In genomic region chr14:55799523-55800095, GRCh38 we compare ENCODE assay signal across 22 cellular contexts.
A peak's percentile ranks its signal among the peaks of the same experiment; 100 is the strongest.
DNase-seq lines count a peak whose midpoint lies in the region; ATAC-seq, FAIRE-seq and TF ChIP-seq lines count a peak whose summit lies in the region.
"Had no signal": no experiment of that assay in that cellular context is flagged by ENCODE, and none has a peak within 500 bp of the region (broad histone marks: within the 10 kb centered on the region; RNA-seq: fewer than 3 reads in every experiment).

No MANE protein-coding gene starts in this region.

- H2BK120ac ChIP-seq in H1 (replicated peaks; ENCODE audit: low read depth, low read length) = no peak overlapping the region

- H3K4me2 ChIP-seq in H1 (ENCODE audit: insufficient read depth in 1 of 2, low read depth in 2 of 2, low read length in 2 of 2) = peak overlapping the region in 1 of 2 experiments; percentile 7; a peak in 1 of 4 replicates
- H3K4me2 ChIP-seq: BLaER1 treated with 17β-estradiol and CSF1 and Interleukin-3, amounts not matched to agents 10 nM and 100 nM had no signal

- H3K79me1 ChIP-seq in H1 (ENCODE audit: low read depth, low read length) = no peaks in the 10 kb centered on the region

- peaks cover 10% of the 10 kb centered on the region for H3K4me1 Mint-ChIP-seq in progenitor cell of endocrine pancreas (ENCODE audit: low read depth)

- no peak overlapping the region for H4K8ac ChIP-seq in H1 (ENCODE audit: extremely low read depth, insufficient read depth, low read length)

- POLR2A ChIA-PET in H1 (lab: Charles Lee; ENCODE audit: partially characterized antibody) = interaction anchor here (1.5 kb wide), 1 partner anchor 9 kb away, joined by 3 read pairs; no protein-coding TSS in a partner anchor

- no peaks in the 10 kb centered on the region for H3K9me3 ChIP-seq in right cardiac atrium (ENCODE audit: control insufficient read depth, low read length)
- H3K9me3 ChIP-seq in H1 (ENCODE audit: insufficient read depth in 2 of 2, low read depth in 1 of 2, low read length in 1 of 2) = peaks cover 0 to 7% of the 10 kb centered on the region in 2 experiments; a peak in 2 of 4 replicates

- no peaks in the 10 kb centered on the region for H3K23me2 ChIP-seq in H1 (ENCODE audit: low read depth, low read length)

- H2BK20ac ChIP-seq in H1 (ENCODE audit: low read length) = peak overlapping the region; percentile 88; the same call in 1 of the 2 replicates

- TF ChIP-seq CTCF in H1 (IDR thresholded peaks at IDR 0.05; ENCODE audit: control extremely low read depth in 1 of 3, insufficient read depth in 1 of 3, low read depth in 1 of 3, low read length in 3 of 3) = no peak
- no peak for TF ChIP-seq CTCF in progenitor cell of endocrine pancreas (IDR thresholded peaks at IDR 0.05; ENCODE audit: unreplicated experiment)

- H3K79me2 ChIP-seq in H1 (ENCODE audit: control insufficient read depth in 1 of 2, insufficient read depth in 2 of 2, low read length in 2 of 2) = no peaks in the 10 kb centered on the region

- intact Hi-C loops in right cardiac atrium (cut with DNase I) (no loop called here), cardiac septum (cut with DNase I) (no loop called here)

- H4K5ac ChIP-seq in H1 (ENCODE audit: insufficient read length, low read depth, low read length) = no peak overlapping the region

- H2BK12ac ChIP-seq in H1 (ENCODE audit: low read depth, low read length) = no peak overlapping the region

- H3K18ac ChIP-seq in H1 (ENCODE audit: extremely low read depth, low read length) = no peak overlapping the region

- peak overlapping the region; percentile 82; the same call in 1 of the 2 replicates for H2BK5ac ChIP-seq in H1 (ENCODE audit: low read depth, low read length)

- no peak overlapping the region for H3K4ac ChIP-seq in H1 (replicated peaks; ENCODE audit: insufficient read length, low read depth, low read length)

- no peak overlapping the region for H3K14ac ChIP-seq in H1 (ENCODE audit: insufficient read length)

- H3K9me3 Mint-ChIP-seq in progenitor cell of endocrine pancreas (ENCODE audit: low read depth) = peaks cover 5% of the 10 kb centered on the region

- H3K36me3 Mint-ChIP-seq in progenitor cell of endocrine pancreas (ENCODE audit: insufficient read depth) = no peaks in the 10 kb centered on the region
- H3K36me3 Mint-ChIP-seq: CD4-positive, alpha-beta memory T cell had no signal

- no peak overlapping the region for H3K56ac ChIP-seq in H1 (replicated peaks; ENCODE audit: insufficient read length, low read depth, low read length)

- no peak overlapping the region for H2BK15ac ChIP-seq in H1 (ENCODE audit: low read length)

- no peak overlapping the region for H2AK5ac ChIP-seq in H1 (ENCODE audit: low read depth, low read length)

- ATAC-seq in right cardiac atrium (peak; percentile 61 to 83), GM18861 (IDR thresholded peaks at IDR 0.05; ENCODE audit: unreplicated experiment) (no peak)
- ATAC-seq: Right ventricle myocardium inferior had no signal

- no peak overlapping the region for H3K23ac ChIP-seq in H1 (ENCODE audit: insufficient read length)

- H3K36me3 ChIP-seq in H1 (ENCODE audit: control insufficient read depth in 2 of 4, insufficient read depth in 4 of 4, low read length in 3 of 4) = no peaks in the 10 kb centered on the region; a peak in 1 of 8 replicates
- H3K36me3 ChIP-seq: BLaER1 treated with 17β-estradiol and CSF1 and Interleukin-3, amounts not matched to agents 10 nM and 100 nM had no signal

- H3K27me3 Mint-ChIP-seq in progenitor cell of endocrine pancreas = no peaks in the 10 kb centered on the region
- H3K27me3 Mint-ChIP-seq: CD4-positive, alpha-beta memory T cell had no signal

- CTCF ChIA-PET in H1 (lab: Charles Lee; ENCODE audit: partially characterized antibody) = interaction anchor here (1.1 to 1.7 kb wide), 2 partner anchors 23 to 590 kb away, joined by 3 to 5 read pairs; no protein-coding TSS in a partner anchor

- peak overlapping the region; percentile 39 for H3K27ac Mint-ChIP-seq in progenitor cell of endocrine pancreas
- H3K27ac Mint-ChIP-seq: CD4-positive, alpha-beta memory T cell had no signal

- WGBS in right cardiac atrium = 47% methylated on average over 3 of the region's 3 CpGs
- WGBS in H1 (ENCODE audit: extremely low coverage in 1 of 2, insufficient coverage in 1 of 2, insufficient read length in 1 of 2, insufficient replicate concordance in 2 of 2, low coverage in 1 of 2, low lambda C conversion rate in 2 of 2, missing lambda C conversion rate in 1 of 2), 2 experiments = 66% methylated on average over 3 of the region's 3 CpGs; no CpG with 5 or more reads in 1 of the 2 experiments

- H2AFZ ChIP-seq in H1 (ENCODE audit: low read length) = no peak overlapping the region

- TF ChIP-seq POLR2A in H1 (IDR thresholded peaks at IDR 0.05; ENCODE audit: control extremely low read depth in 1 of 2, low read depth in 2 of 2, low read length in 2 of 2) (no peak), GM12891 (IDR thresholded peaks at IDR 0.05; ENCODE audit: low read depth, low read length) (no peak)

- H3K27me3 ChIP-seq in right cardiac atrium (ENCODE audit: control insufficient read depth, insufficient read depth) (no peaks in the 10 kb centered on the region), H1 (replicated peaks in 1 of 4; ENCODE audit: control insufficient read depth in 3 of 4, extremely low read depth in 1 of 4, insufficient read depth in 3 of 4, low read length in 3 of 4) (no peaks in the 10 kb centered on the region)
- H3K27me3 ChIP-seq: BLaER1 treated with 17β-estradiol and CSF1 and Interleukin-3, amounts not matched to agents 10 nM and 100 nM had no signal

- DNase-seq in right cardiac atrium (peak in 1 of 3 donors; percentile 55), cardiac septum (ENCODE audit: low spot score) (no peak), UCSD-AML1 (lab: John Stamatoyannopoulos, UW; ENCODE audit: unreplicated experiment) (peak; percentile 35), H1 (ENCODE audit: low read depth in 1 of 2, low spot score in 2 of 2) (no peak), progenitor cell of endocrine pancreas (ENCODE audit: low spot score, unreplicated experiment) (no peak), GM12891 (ENCODE audit: insufficient read length, low spot score) (no peak), cerebellar cortex (ENCODE audit: low spot score) (no peak)
- DNase-seq: CD4-positive, alpha-beta memory T cell; DND-41; GOT3; IMR-90; NCI-H1417; NCI-H187; NCI-H446; NCI-H526 had no signal

- TF ChIP-seq RAD21 in H1 (IDR thresholded peaks at IDR 0.05 in 1 of 2, conservative IDR thresholded peaks at IDR 0.05 in 1 of 2; ENCODE audit: low read depth in 2 of 2, low read length in 2 of 2) = no peak

- no peak overlapping the region for H3K4me3 Mint-ChIP-seq in progenitor cell of endocrine pancreas (ENCODE audit: low read depth)
- H3K4me3 Mint-ChIP-seq: CD4-positive, alpha-beta memory T cell had no signal

- TF ChIP-seq EP300 in H1 (IDR thresholded peaks at IDR 0.05; ENCODE audit: borderline replicate concordance in 1 of 2, low read depth in 2 of 2, low read length in 2 of 2) = no peak

- no peaks in the 10 kb centered on the region for H4K20me1 ChIP-seq in H1 (replicated peaks in 1 of 2; ENCODE audit: control insufficient read depth in 1 of 2, insufficient read depth in 2 of 2, low read length in 2 of 2)
- H4K20me1 ChIP-seq: BLaER1 treated with 17β-estradiol and CSF1 and Interleukin-3, amounts not matched to agents 10 nM and 100 nM had no signal

- H3K27ac ChIP-seq in right cardiac atrium (ENCODE audit: low read length) (no peak overlapping the region), H1 (ENCODE audit: low read depth, low read length) (no peak overlapping the region)
- H3K27ac ChIP-seq: 22Rv1; BLaER1 treated with 17β-estradiol and CSF1 and Interleukin-3, amounts not matched to agents 10 nM and 100 nM; HL-60 had no signal

- no peak for FAIRE-seq in H1 (lab: Jason Lieb, UNC)
- no peak for FAIRE-seq in GM12891 (lab: Jason Lieb, UNC)
- FAIRE-seq: GM12892, GM18507 had no signal

- H4K91ac ChIP-seq in H1 (replicated peaks; ENCODE audit: insufficient read length, low read length) = no peak overlapping the region

- H3K4me3 ChIP-seq in right cardiac atrium (ENCODE audit: low read length) (no peak overlapping the region), H1 (ENCODE audit: extremely low read depth in 1 of 4, insufficient read depth in 2 of 4, low read depth in 3 of 4, low read length in 4 of 4) (no peak overlapping the region)
- H3K4me3 ChIP-seq: BLaER1 treated with 17β-estradiol and CSF1 and Interleukin-3, amounts not matched to agents 10 nM and 100 nM had no signal

- H3K9ac ChIP-seq in H1 (replicated peaks in 1 of 4; ENCODE audit: extremely low read depth in 1 of 4, low read depth in 3 of 4, low read length in 3 of 4) = no peak overlapping the region
- H3K9ac ChIP-seq: BLaER1 treated with 17β-estradiol and CSF1 and Interleukin-3, amounts not matched to agents 10 nM and 100 nM had no signal

- H3K4me1 ChIP-seq in right cardiac atrium (ENCODE audit: control insufficient read depth, insufficient read depth, low read length) (no peaks in the 10 kb centered on the region), H1 (replicated peaks in 1 of 4; ENCODE audit: control insufficient read depth in 3 of 4, insufficient read depth in 4 of 4, low read length in 3 of 4) (peaks cover 0 to 27% (median 18%) of the 10 kb centered on the region in 4 experiments)

TF ChIP-seq in H1, 55 proteins besides CTCF, POLR2A, EP300 and RAD21 (continues in another document):
- TF ChIP-seq CBX8 (IDR thresholded peaks at IDR 0.05; ENCODE audit: borderline replicate concordance, low read depth, low read length) = no peak
- TF ChIP-seq JUND (IDR thresholded peaks at IDR 0.05; ENCODE audit: low read length) = no peak
- TF ChIP-seq CEBPB (IDR thresholded peaks at IDR 0.05; ENCODE audit: low read depth, low read length) = no peak
- no peak for TF ChIP-seq GTF2F1 (IDR thresholded peaks at IDR 0.05; ENCODE audit: borderline replicate concordance, low read depth, low read length)
- TF ChIP-seq SUZ12 (IDR thresholded peaks at IDR 0.05; ENCODE audit: low read length) = no peak
- TF ChIP-seq SRF (IDR thresholded peaks at IDR 0.05; ENCODE audit: low read depth, low read length) = no peak
- no peak for TF ChIP-seq RBBP5 (IDR thresholded peaks at IDR 0.05; ENCODE audit: borderline replicate concordance, low read depth, low read length)
- no peak for TF ChIP-seq NANOG (IDR thresholded peaks at IDR 0.05; ENCODE audit: insufficient read depth, low read depth, low read length, poor library complexity, severe bottlenecking)

TF ChIP-seq in GM12891, 5 proteins besides CTCF, POLR2A, EP300 and RAD21:
- TF ChIP-seq POLR2AphosphoS5 (IDR thresholded peaks at IDR 0.05; ENCODE audit: low read depth, low read length) (no peak), SPI1 (IDR thresholded peaks at IDR 0.05; ENCODE audit: low read depth, low read length) (no peak), POU2F2 (IDR thresholded peaks at IDR 0.05; ENCODE audit: low read depth, low read length) (no peak), TAF1 (IDR thresholded peaks at IDR 0.05; ENCODE audit: low read depth, low read length) (no peak), PAX5 (IDR thresholded peaks at IDR 0.05; ENCODE audit: insufficient read depth, low read length, severe bottlenecking) (no peak)
